In genomic region chr10:102837230-102837721, GRCh38 we compare ENCODE assay signal across 1 cellular context.
A peak's percentile ranks its signal among the peaks of the same experiment; 100 is the strongest.
TF ChIP-seq lines count a peak whose summit lies in the region.

CYP17A1 (minus strand) TSS chr10:102837413; CDS start chr10:102837361, 52 bp downstream.

TF ChIP-seq in HEK293, 187 proteins besides CTCF, POLR2A, EP300 and RAD21 (continued from another document):
- TF ChIP-seq ZNF2 (tag by site-specific recombination; IDR thresholded peaks at IDR 0.05) (no peak), GLIS1 (tag by site-specific recombination; IDR thresholded peaks at IDR 0.05) (peak; percentile 45), ZNF223 (tag by site-specific recombination; IDR thresholded peaks at IDR 0.05) (no peak), ZNF560 (tag by site-specific recombination; IDR thresholded peaks at IDR 0.05; ENCODE audit: borderline replicate concordance) (no peak), ZNF514 (tag by site-specific recombination; IDR thresholded peaks at IDR 0.05) (no peak), ZNF501 (tag by site-specific recombination; IDR thresholded peaks at IDR 0.05) (no peak), ZIC2 (tag by site-specific recombination; IDR thresholded peaks at IDR 0.05) (no peak), ZNF677 (tag by site-specific recombination; IDR thresholded peaks at IDR 0.05) (no peak), REPIN1 (tag by site-specific recombination; IDR thresholded peaks at IDR 0.05; ENCODE audit: low read depth) (no peak), ZNF664 (tag by site-specific recombination; IDR thresholded peaks at IDR 0.05) (no peak), ZNF266 (tag by site-specific recombination; IDR thresholded peaks at IDR 0.05; ENCODE audit: low read depth) (no peak), ZNF335 (tag by site-specific recombination; conservative IDR thresholded peaks at IDR 0.05) (peak; percentile 47; the same call in 1 of the 2 replicates), ZNF354C (tag by site-specific recombination; IDR thresholded peaks at IDR 0.05; ENCODE audit: borderline replicate concordance, low read depth) (no peak), ZNF544 (tag by site-specific recombination; IDR thresholded peaks at IDR 0.05) (no peak), PBX3 (CRISPR knock-in tag; IDR thresholded peaks at IDR 0.05) (no peak), ZNF280C (tag by site-specific recombination; IDR thresholded peaks at IDR 0.05) (no peak), ZNF350 (tag by site-specific recombination; IDR thresholded peaks at IDR 0.05) (no peak)
- TF ChIP-seq, protein P1, sequence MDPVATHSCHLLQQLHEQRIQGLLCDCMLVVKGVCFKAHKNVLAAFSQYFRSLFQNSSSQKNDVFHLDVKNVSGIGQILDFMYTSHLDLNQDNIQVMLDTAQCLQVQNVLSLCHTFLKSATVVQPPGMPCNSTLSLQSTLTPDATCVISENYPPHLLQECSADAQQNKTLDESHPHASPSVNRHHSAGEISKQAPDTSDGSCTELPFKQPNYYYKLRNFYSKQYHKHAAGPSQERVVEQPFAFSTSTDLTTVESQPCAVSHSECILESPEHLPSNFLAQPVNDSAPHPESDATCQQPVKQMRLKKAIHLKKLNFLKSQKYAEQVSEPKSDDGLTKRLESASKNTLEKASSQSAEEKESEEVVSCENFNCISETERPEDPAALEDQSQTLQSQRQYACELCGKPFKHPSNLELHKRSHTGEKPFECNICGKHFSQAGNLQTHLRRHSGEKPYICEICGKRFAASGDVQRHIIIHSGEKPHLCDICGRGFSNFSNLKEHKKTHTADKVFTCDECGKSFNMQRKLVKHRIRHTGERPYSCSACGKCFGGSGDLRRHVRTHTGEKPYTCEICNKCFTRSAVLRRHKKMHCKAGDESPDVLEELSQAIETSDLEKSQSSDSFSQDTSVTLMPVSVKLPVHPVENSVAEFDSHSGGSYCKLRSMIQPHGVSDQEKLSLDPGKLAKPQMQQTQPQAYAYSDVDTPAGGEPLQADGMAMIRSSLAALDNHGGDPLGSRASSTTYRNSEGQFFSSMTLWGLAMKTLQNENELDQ (tag by site-specific recombination; IDR thresholded peaks at IDR 0.05; ENCODE audit: low read depth) = no peak
- TF ChIP-seq, protein P2, sequence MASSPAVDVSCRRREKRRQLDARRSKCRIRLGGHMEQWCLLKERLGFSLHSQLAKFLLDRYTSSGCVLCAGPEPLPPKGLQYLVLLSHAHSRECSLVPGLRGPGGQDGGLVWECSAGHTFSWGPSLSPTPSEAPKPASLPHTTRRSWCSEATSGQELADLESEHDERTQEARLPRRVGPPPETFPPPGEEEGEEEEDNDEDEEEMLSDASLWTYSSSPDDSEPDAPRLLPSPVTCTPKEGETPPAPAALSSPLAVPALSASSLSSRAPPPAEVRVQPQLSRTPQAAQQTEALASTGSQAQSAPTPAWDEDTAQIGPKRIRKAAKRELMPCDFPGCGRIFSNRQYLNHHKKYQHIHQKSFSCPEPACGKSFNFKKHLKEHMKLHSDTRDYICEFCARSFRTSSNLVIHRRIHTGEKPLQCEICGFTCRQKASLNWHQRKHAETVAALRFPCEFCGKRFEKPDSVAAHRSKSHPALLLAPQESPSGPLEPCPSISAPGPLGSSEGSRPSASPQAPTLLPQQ (tag by site-specific recombination; IDR thresholded peaks at IDR 0.05) = no peak
- TF ChIP-seq, protein P3, sequence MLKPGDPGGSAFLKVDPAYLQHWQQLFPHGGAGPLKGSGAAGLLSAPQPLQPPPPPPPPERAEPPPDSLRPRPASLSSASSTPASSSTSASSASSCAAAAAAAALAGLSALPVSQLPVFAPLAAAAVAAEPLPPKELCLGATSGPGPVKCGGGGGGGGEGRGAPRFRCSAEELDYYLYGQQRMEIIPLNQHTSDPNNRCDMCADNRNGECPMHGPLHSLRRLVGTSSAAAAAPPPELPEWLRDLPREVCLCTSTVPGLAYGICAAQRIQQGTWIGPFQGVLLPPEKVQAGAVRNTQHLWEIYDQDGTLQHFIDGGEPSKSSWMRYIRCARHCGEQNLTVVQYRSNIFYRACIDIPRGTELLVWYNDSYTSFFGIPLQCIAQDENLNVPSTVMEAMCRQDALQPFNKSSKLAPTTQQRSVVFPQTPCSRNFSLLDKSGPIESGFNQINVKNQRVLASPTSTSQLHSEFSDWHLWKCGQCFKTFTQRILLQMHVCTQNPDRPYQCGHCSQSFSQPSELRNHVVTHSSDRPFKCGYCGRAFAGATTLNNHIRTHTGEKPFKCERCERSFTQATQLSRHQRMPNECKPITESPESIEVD (tag by site-specific recombination; IDR thresholded peaks at IDR 0.05) = no peak
